Comparison of ENCODE assay signal across 11 cellular contexts in the genomic region with DNA sequence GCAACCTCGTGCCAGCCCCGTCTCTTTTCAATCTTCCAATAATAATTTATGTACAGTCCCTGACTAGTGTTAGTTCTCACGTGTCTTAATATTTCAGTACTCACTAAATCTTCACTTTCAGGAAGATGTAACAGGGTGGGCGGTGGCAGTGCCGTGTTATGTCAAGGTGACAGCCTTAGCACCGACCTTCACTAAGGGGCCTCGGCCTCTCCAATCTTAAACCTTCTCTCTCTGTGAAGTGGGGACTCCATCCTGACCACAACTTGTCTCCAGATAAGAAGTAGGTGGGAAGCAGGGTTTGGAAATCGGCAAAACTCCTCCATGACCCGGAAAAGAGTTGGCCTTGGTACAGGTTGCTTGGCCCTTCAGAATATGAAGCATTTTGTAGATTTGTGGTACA. TPM values are rescaled to one million over a fixed set of nuclear protein-coding genes. Genes with fewer than 3 reads are reported as not detected.
DNase-seq lines count a peak whose midpoint lies in the region; ATAC-seq and TF ChIP-seq lines count a peak whose summit lies in the region.
"Had no signal": no experiment of that assay in that cellular context is flagged by ENCODE, and none has a peak within 500 bp of the region (broad histone marks: within the 10 kb centered on the region; RNA-seq: fewer than 3 reads in every experiment).

No MANE protein-coding gene starts in this region.

- TF ChIP-seq CTCF in SK-N-SH (IDR thresholded peaks at IDR 0.05) (no peak), epithelial cell of proximal tubule (conservative IDR thresholded peaks at IDR 0.05; ENCODE audit: low read depth, low read length) (no peak)

- H3K27ac Mint-ChIP-seq in T-helper 17 cell, result peak overlapping the region; percentile 100

- H3K36me3 Mint-ChIP-seq in T-helper 17 cell (ENCODE audit: low read depth), result peaks cover 9% of the 10 kb centered on the region

- no peak overlapping the region for H2AFZ ChIP-seq in SK-N-SH (ENCODE audit: low read depth)

- H3K9me2 ChIP-seq in SK-N-SH, result no peaks in the 10 kb centered on the region

- TF ChIP-seq EP300 in SK-N-SH (IDR thresholded peaks at IDR 0.05; ENCODE audit: borderline replicate concordance in 1 of 2, low read depth in 1 of 2, low read length in 1 of 2), result no peak

- H3F3A ChIP-seq in SK-N-SH (replicated peaks; ENCODE audit: insufficient read depth), result peaks cover 30% of the 10 kb centered on the region

- peaks cover 57% of the 10 kb centered on the region for H4K20me1 ChIP-seq in SK-N-SH (ENCODE audit: insufficient read depth)

- intact Hi-C loops in posterior cingulate gyrus (cut with DNase I), result loop anchor here (5.0 kb wide), 1 partner anchor 75 kb away; no protein-coding TSS in a partner anchor

- no peak for TF ChIP-seq RAD21 in SK-N-SH (IDR thresholded peaks at IDR 0.05; ENCODE audit: low read length)

- H3K4me2 ChIP-seq in SK-N-SH (peak overlapping the region; percentile 88), skeletal muscle satellite cell (ENCODE audit: low read length) (peak overlapping the region; percentile 97)

- peak overlapping the region; percentile 99 for H3K4me3 Mint-ChIP-seq in T-helper 17 cell

- peaks cover 68% of the 10 kb centered on the region for H3K79me2 ChIP-seq in SK-N-SH (ENCODE audit: insufficient read depth)

- POLR2A ChIA-PET in SK-N-SH (lab: Yijun Ruan, JAX), result interaction anchor here (0.6 kb wide), 1 partner anchor 126 kb away, joined by 3 read pairs; no protein-coding TSS in a partner anchor

- DNase-seq in SK-N-SH (no peak), T-helper 17 cell (no peak), epithelial cell of proximal tubule (ENCODE audit: low read depth) (no peak), putamen (ENCODE audit: low spot score) (no peak), posterior cingulate gyrus (no peak)
- DNase-seq: NCI-H748 treated with DMSO at 0.1 percent for 48 hours; stimulated activated CD4-positive, alpha-beta T cell treated with anti-CD3 and anti-CD28 coated beads, Interleukin-1b, Interleukin-23, amount 100 ng/mL, for 48 hours had no signal

- WGBS in SK-N-SH (ENCODE audit: low lambda C conversion rate), result 70% methylated on average over 9 of the region's 9 CpGs

- H3K27me3 ChIP-seq in SK-N-SH (ENCODE audit: insufficient read depth), result no peaks in the 10 kb centered on the region
- H3K27me3 ChIP-seq in skeletal muscle satellite cell (ENCODE audit: control insufficient read depth, insufficient read depth, low read length), result no peaks in the 10 kb centered on the region

- H3K9ac ChIP-seq in SK-N-SH (peak overlapping the region; percentile 98), skeletal muscle satellite cell (ENCODE audit: low read depth, low read length) (peak overlapping the region; percentile 99)

- H3K4me1 ChIP-seq in SK-N-SH (ENCODE audit: control insufficient read depth in 1 of 2, insufficient read depth in 2 of 2, low read depth in 1 of 2, low read length in 1 of 2) (peaks cover 41 to 42% of the 10 kb centered on the region in 2 experiments), skeletal muscle satellite cell (ENCODE audit: control insufficient read depth, insufficient read depth, low read length) (peaks cover 25% of the 10 kb centered on the region)

- H3K36me3 ChIP-seq in SK-N-SH (replicated peaks in 1 of 2; ENCODE audit: control insufficient read depth in 1 of 2, insufficient read depth in 2 of 2, low read length in 1 of 2) (peaks cover 49 to 63% of the 10 kb centered on the region in 2 experiments), skeletal muscle satellite cell (ENCODE audit: insufficient read depth, low read length) (peaks cover 54% of the 10 kb centered on the region)

- H3K4me3 ChIP-seq in SK-N-SH (ENCODE audit: low read depth in 2 of 2, low read length in 1 of 2) (peak overlapping the region; percentile 83 to 93), epithelial cell of proximal tubule (ENCODE audit: low read depth, low read length) (peak overlapping the region; percentile 99), skeletal muscle satellite cell (ENCODE audit: low read length) (peak overlapping the region; percentile 90)

- ATAC-seq in SK-N-SH treated with all-trans-retinoic acid at 6 μM for 48 hours (no peak), T-helper 17 cell (no peak), GM21529 (IDR thresholded peaks at IDR 0.05; ENCODE audit: unreplicated experiment) (no peak)

- H3K4me1 Mint-ChIP-seq in T-helper 17 cell, result peaks cover 43% of the 10 kb centered on the region

- H3K27ac ChIP-seq in SK-N-SH (ENCODE audit: low read depth in 2 of 2, low read length in 1 of 2), result no peak overlapping the region

- CTCF ChIA-PET in SK-N-SH (lab: Yijun Ruan, JAX), result interaction anchor here (0.8 to 4.5 kb wide), 5 partner anchors 11 to 246 kb away, joined by 3 to 34 read pairs (median 9); a partner anchor contains a TSS

- H3K27me3 Mint-ChIP-seq in T-helper 17 cell, result no peaks in the 10 kb centered on the region

- no peaks in the 10 kb centered on the region for H3K9me3 ChIP-seq in SK-N-SH
- H3K9me3 ChIP-seq in T-helper 17 cell (ENCODE audit: control insufficient read depth, low read length, poor library complexity, severe bottlenecking), result no peaks in the 10 kb centered on the region
- no peaks in the 10 kb centered on the region for H3K9me3 ChIP-seq in skeletal muscle satellite cell (replicated peaks; ENCODE audit: low read length)

TF ChIP-seq in SK-N-SH treated with all-trans-retinoic acid at 6 μM for 48 hours, 23 proteins besides CTCF, POLR2A, EP300 and RAD21 (continues in another document):
- no peak for TF ChIP-seq ZFP3 (CRISPR knock-in tag; IDR thresholded peaks at IDR 0.05)
- TF ChIP-seq, protein P1, sequence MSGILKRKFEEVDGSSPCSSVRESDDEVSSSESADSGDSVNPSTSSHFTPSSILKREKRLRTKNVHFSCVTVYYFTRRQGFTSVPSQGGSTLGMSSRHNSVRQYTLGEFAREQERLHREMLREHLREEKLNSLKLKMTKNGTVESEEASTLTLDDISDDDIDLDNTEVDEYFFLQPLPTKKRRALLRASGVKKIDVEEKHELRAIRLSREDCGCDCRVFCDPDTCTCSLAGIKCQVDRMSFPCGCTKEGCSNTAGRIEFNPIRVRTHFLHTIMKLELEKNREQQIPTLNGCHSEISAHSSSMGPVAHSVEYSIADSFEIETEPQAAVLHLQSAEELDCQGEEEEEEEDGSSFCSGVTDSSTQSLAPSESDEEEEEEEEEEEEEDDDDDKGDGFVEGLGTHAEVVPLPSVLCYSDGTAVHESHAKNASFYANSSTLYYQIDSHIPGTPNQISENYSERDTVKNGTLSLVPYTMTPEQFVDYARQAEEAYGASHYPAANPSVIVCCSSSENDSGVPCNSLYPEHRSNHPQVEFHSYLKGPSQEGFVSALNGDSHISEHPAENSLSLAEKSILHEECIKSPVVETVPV (CRISPR knock-in tag; IDR thresholded peaks at IDR 0.05), result no peak
- TF ChIP-seq SNAI2 (CRISPR knock-in tag; IDR thresholded peaks at IDR 0.05), result no peak
- TF ChIP-seq, protein P2, sequence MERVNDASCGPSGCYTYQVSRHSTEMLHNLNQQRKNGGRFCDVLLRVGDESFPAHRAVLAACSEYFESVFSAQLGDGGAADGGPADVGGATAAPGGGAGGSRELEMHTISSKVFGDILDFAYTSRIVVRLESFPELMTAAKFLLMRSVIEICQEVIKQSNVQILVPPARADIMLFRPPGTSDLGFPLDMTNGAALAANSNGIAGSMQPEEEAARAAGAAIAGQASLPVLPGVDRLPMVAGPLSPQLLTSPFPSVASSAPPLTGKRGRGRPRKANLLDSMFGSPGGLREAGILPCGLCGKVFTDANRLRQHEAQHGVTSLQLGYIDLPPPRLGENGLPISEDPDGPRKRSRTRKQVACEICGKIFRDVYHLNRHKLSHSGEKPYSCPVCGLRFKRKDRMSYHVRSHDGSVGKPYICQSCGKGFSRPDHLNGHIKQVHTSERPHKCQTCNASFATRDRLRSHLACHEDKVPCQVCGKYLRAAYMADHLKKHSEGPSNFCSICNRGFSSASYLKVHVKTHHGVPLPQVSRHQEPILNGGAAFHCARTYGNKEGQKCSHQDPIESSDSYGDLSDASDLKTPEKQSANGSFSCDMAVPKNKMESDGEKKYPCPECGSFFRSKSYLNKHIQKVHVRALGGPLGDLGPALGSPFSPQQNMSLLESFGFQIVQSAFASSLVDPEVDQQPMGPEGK (CRISPR knock-in tag; IDR thresholded peaks at IDR 0.05; ENCODE audit: borderline replicate concordance), result no peak
- no peak for TF ChIP-seq ZFP30 (CRISPR knock-in tag; IDR thresholded peaks at IDR 0.05)
- TF ChIP-seq ARNTL (CRISPR knock-in tag; IDR thresholded peaks at IDR 0.05; ENCODE audit: borderline replicate concordance, low read depth), result no peak
- no peak for TF ChIP-seq ZNF8 (CRISPR knock-in tag; IDR thresholded peaks at IDR 0.05)
- no peak for TF ChIP-seq BACH2 (CRISPR knock-in tag; IDR thresholded peaks at IDR 0.05; ENCODE audit: borderline replicate concordance)
- no peak for TF ChIP-seq ZC3H10 (CRISPR knock-in tag; IDR thresholded peaks at IDR 0.05)

RNA-seq across cellular contexts. Expression of a gene that starts 1.8 kb away (rescaled TPM):
- polyA plus RNA-seq in SK-N-SH (2012; rRNA removed), result 2,819 and 3,310 TPM in 2 replicates
- polyA plus RNA-seq in SK-N-SH (2012; cell fraction: cytosol; rRNA removed), result 1,050 and 3,295 TPM in 2 replicates
- 465 and 1,192 TPM in 2 replicates for polyA plus RNA-seq in SK-N-SH (2012; cell fraction: nucleus; rRNA removed)
- total RNA-seq in T-helper 17 cell, result 1,000 to 10,000 TPM; 3,299 to 3,349 TPM
- 1,573 and 1,845 TPM in 2 replicates for total RNA-seq in epithelial cell of proximal tubule
- 716 and 761 TPM in 2 replicates for total RNA-seq in skeletal muscle satellite cell (2012; rRNA removed)

RNA-seq across cellular contexts. Expression of a gene that starts 15.2 kb away (rescaled TPM):
- 0.20 and 0.31 TPM in 2 replicates for polyA plus RNA-seq in SK-N-SH (2012; rRNA removed)
- 0.08 and 0.12 TPM in 2 replicates for polyA plus RNA-seq in SK-N-SH (2012; cell fraction: cytosol; rRNA removed)
- polyA plus RNA-seq in SK-N-SH (2012; cell fraction: nucleus; rRNA removed), result 0.23 and 0.28 TPM in 2 replicates
- 10 to 100 TPM in 1 of 2 donors, 1 to 10 TPM in 1; 1.6 to 27.3 TPM for total RNA-seq in T-helper 17 cell
- total RNA-seq in epithelial cell of proximal tubule, result not detected in 2 replicates
- not detected in 2 replicates for total RNA-seq in skeletal muscle satellite cell (2012; rRNA removed)
- total RNA-seq: A172 had no signal

RNA-seq across cellular contexts. Expression of a gene that starts 17.0 kb away (rescaled TPM):
- not detected in 2 replicates for polyA plus RNA-seq in SK-N-SH (2012; rRNA removed)
- polyA plus RNA-seq in SK-N-SH (2012; cell fraction: cytosol; rRNA removed), result not detected in 2 replicates
- polyA plus RNA-seq in SK-N-SH (2012; cell fraction: nucleus; rRNA removed), result not detected in 2 replicates
- not detected for total RNA-seq in T-helper 17 cell
- not detected in 2 replicates for total RNA-seq in epithelial cell of proximal tubule
- total RNA-seq in skeletal muscle satellite cell (2012; rRNA removed), result not detected in 2 replicates
- total RNA-seq: A172 had no signal

RNA-seq across cellular contexts. Expression of a gene that starts 17.4 kb away (rescaled TPM):
- polyA plus RNA-seq in SK-N-SH (2012; rRNA removed), result not detected in 2 replicates
- not detected in 2 replicates for polyA plus RNA-seq in SK-N-SH (2012; cell fraction: cytosol; rRNA removed)
- not detected in 2 replicates for polyA plus RNA-seq in SK-N-SH (2012; cell fraction: nucleus; rRNA removed)
- total RNA-seq in T-helper 17 cell (not detected), epithelial cell of proximal tubule (not detected in 2 replicates)
- total RNA-seq in skeletal muscle satellite cell (2012; rRNA removed), result not detected in 2 replicates
- total RNA-seq: A172 had no signal

RNA-seq across cellular contexts. Expression of a gene that starts 21.1 kb away (rescaled TPM):
- polyA plus RNA-seq in SK-N-SH (2012; rRNA removed), result 67.3 and 102 TPM in 2 replicates
- 35.5 and 50.9 TPM in 2 replicates for polyA plus RNA-seq in SK-N-SH (2012; cell fraction: cytosol; rRNA removed)
- polyA plus RNA-seq in SK-N-SH (2012; cell fraction: nucleus; rRNA removed), result 244 and 278 TPM in 2 replicates
- 100 to 1,000 TPM; 929 to 961 TPM for total RNA-seq in T-helper 17 cell
- 65.9 and 79.5 TPM in 2 replicates for total RNA-seq in epithelial cell of proximal tubule
- total RNA-seq in skeletal muscle satellite cell (2012; rRNA removed), result 43.9 and 48.3 TPM in 2 replicates
